2 cellular contexts compared by ENCODE assay signal in genomic region chrX:48579259-48579658, GRCh38.
A peak's percentile ranks its signal among the peaks of the same experiment; 100 is the strongest.
TF ChIP-seq lines count a peak whose summit lies in the region.

No MANE protein-coding gene starts in this region.

TF ChIP-seq in HEK293, 187 proteins besides CTCF, POLR2A, EP300 and RAD21:
- TF ChIP-seq MZF1 (tag by site-specific recombination; IDR thresholded peaks at IDR 0.05; ENCODE audit: borderline replicate concordance) (no peak), ZBTB20 (tag by site-specific recombination; IDR thresholded peaks at IDR 0.05) (0 out of 2 replicates have a peak, but pooled peaks have one; percentile 9)

TF ChIP-seq in GM12878, 131 proteins besides CTCF, POLR2A, EP300 and RAD21:
- TF ChIP-seq MTA2 (IDR thresholded peaks at IDR 0.05; ENCODE audit: low read depth) (no peak), RFX5 (IDR thresholded peaks at IDR 0.05; ENCODE audit: low read depth, low read length) (no peak), SKIL (IDR thresholded peaks at IDR 0.05; ENCODE audit: low read depth, poor library complexity, severe bottlenecking) (no peak), TCF3 (IDR thresholded peaks at IDR 0.05; ENCODE audit: borderline replicate concordance, insufficient read depth, low read depth, low read length) (no peak), HDAC2 (IDR thresholded peaks at IDR 0.05) (no peak), SMAD5 (IDR thresholded peaks at IDR 0.05; ENCODE audit: low read depth) (peak; percentile 50; the same call in 1 of the 2 replicates), E4F1 (IDR thresholded peaks at IDR 0.05; ENCODE audit: borderline replicate concordance, partially characterized antibody) (no peak), RB1 (IDR thresholded peaks at IDR 0.05; ENCODE audit: borderline replicate concordance) (no peak), ATF2 (IDR thresholded peaks at IDR 0.05; ENCODE audit: low read length) (peak; percentile 11; the same call in 1 of the 2 replicates), BCL11A (IDR thresholded peaks at IDR 0.05; ENCODE audit: low read depth, low read length) (no peak)
TF ChIP-seq in GM12878: peak in this region for 2.
